1 cellular context compared by ENCODE assay signal in the genomic region with DNA sequence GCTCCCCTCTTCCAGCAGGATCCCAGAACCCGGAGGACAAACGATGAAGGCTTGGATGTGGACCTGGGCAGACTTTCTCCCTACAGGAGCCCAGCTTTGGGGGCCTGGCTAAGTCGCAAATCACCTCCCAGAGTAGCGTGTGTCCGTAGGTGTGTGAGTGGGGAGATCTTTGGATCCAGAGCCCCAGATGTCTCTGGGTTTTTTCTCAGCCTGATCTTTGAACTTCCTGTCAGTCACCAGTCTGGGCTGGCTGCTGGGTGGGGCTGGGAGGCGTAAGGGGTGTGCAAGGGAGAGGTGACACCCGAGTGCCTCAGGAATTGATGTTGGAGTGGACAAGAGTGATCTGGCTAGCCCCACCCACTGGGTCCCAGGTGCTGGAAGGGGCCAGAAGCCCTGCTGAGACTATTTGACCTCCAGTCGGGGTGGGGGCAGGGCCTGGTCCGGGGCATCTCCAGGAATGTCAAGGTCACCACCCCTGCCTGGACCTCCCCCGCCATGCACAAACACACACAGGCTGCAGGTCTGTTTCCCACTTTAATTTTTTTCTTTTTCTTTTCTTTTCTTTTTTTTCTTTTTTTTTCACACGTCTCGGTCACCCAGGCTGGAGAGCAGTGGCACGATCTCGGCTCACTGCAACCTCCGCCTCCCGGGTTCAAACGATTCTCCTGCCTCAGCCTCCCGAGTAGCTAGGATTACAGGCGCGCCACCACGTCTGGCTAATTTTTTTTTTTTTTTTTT.
A peak's percentile ranks its signal among the peaks of the same experiment; 100 is the strongest.
TF ChIP-seq lines count a peak whose summit lies in the region.

A gene with protein sequence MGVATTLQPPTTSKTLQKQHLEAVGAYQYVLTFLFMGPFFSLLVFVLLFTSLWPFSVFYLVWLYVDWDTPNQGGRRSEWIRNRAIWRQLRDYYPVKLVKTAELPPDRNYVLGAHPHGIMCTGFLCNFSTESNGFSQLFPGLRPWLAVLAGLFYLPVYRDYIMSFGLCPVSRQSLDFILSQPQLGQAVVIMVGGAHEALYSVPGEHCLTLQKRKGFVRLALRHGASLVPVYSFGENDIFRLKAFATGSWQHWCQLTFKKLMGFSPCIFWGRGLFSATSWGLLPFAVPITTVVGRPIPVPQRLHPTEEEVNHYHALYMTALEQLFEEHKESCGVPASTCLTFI (minus strand): TSS at position 175 of the 738 bp plus-strand sequence. CDS start 182 bp downstream, outside the sequence.

TF ChIP-seq in GM12878, 131 proteins besides CTCF, POLR2A, EP300 and RAD21:
- no peak for TF ChIP-seq EGR1 (IDR thresholded peaks at IDR 0.05; ENCODE audit: borderline replicate concordance in 1 of 2, low read depth in 2 of 2, low read length in 2 of 2)
- TF ChIP-seq TARDBP (IDR thresholded peaks at IDR 0.05; ENCODE audit: borderline replicate concordance) = no peak
- no peak for TF ChIP-seq RBBP5 (conservative IDR thresholded peaks at IDR 0.05)
- TF ChIP-seq GABPA (IDR thresholded peaks at IDR 0.05; ENCODE audit: low read depth) = no peak
- TF ChIP-seq RB1 (IDR thresholded peaks at IDR 0.05; ENCODE audit: borderline replicate concordance) = no peak
- TF ChIP-seq TBL1XR1 (IDR thresholded peaks at IDR 0.05; ENCODE audit: low read depth, low read length) = no peak
- TF ChIP-seq KDM1A (IDR thresholded peaks at IDR 0.05; ENCODE audit: borderline replicate concordance) = no peak
- TF ChIP-seq ZNF207 (IDR thresholded peaks at IDR 0.05; ENCODE audit: borderline replicate concordance) = no peak
- no peak for TF ChIP-seq FOXK2 (IDR thresholded peaks at IDR 0.05)
- TF ChIP-seq NR2F1 (conservative IDR thresholded peaks at IDR 0.05) = 0 out of 2 replicates have a peak, but pooled peaks have one; percentile 16
- TF ChIP-seq SP1 (IDR thresholded peaks at IDR 0.05; ENCODE audit: low read depth, low read length) = no peak
- TF ChIP-seq HDAC2 (IDR thresholded peaks at IDR 0.05) = no peak
- no peak for TF ChIP-seq SUPT20H (IDR thresholded peaks at IDR 0.05; ENCODE audit: borderline replicate concordance, control insufficient read depth, low read depth, low read length)
- TF ChIP-seq, protein P1, sequence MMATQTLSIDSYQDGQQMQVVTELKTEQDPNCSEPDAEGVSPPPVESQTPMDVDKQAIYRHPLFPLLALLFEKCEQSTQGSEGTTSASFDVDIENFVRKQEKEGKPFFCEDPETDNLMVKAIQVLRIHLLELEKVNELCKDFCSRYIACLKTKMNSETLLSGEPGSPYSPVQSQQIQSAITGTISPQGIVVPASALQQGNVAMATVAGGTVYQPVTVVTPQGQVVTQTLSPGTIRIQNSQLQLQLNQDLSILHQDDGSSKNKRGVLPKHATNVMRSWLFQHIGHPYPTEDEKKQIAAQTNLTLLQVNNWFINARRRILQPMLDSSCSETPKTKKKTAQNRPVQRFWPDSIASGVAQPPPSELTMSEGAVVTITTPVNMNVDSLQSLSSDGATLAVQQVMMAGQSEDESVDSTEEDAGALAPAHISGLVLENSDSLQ (IDR thresholded peaks at IDR 0.05) = peak; percentile 67
